14 cellular contexts compared by ENCODE assay signal in genomic region chr5:34926318-34926888, GRCh38.
"Had no signal": no experiment of that assay in that cellular context is flagged by ENCODE, and none has a peak within 500 bp of the region (broad histone marks: within the 10 kb centered on the region; RNA-seq: fewer than 3 reads in every experiment).

No MANE protein-coding gene starts in this region.

- DNase-seq: activated CD4-positive, alpha-beta T cell treated with anti-CD3 and anti-CD28 coated beads for 4 hours; activated CD8-positive, alpha-beta memory T cell treated with anti-CD3 and anti-CD28 coated beads for 24 hours; activated naive CD8-positive, alpha-beta T cell treated with anti-CD3 and anti-CD28 coated beads, Interleukin-2, amount 10 ng/mL, durations not matched to agents 7 days and 5 days; body of pancreas; dermis blood vessel endothelial cell; effector memory CD8-positive, alpha-beta T cell; esophagus squamous epithelium; immature natural killer cell; kidney glomerular epithelial cell; left ventricle myocardium superior; stimulated activated naive B cell treated with anti-CD40 and anti-IgM and Interleukin-4, amounts not matched to agents 10 μg/mL and 1 μg/mL and 100 μg/mL, for 72 hours; substantia nigra; SW 1271; transverse colon had no signal

- H3K27ac Mint-ChIP-seq: activated naive CD8-positive, alpha-beta T cell treated with anti-CD3 and anti-CD28 coated beads, Interleukin-2, amount 10 ng/mL, durations not matched to agents 7 days and 5 days; effector memory CD8-positive, alpha-beta T cell; stimulated activated naive B cell treated with anti-CD40 and anti-IgM and Interleukin-4, amounts not matched to agents 10 μg/mL and 1 μg/mL and 100 μg/mL, for 72 hours had no signal

- ATAC-seq: body of pancreas; effector memory CD8-positive, alpha-beta T cell; left ventricle myocardium superior; stimulated activated naive B cell treated with anti-CD40 and anti-IgM and Interleukin-4, amounts not matched to agents 10 μg/mL and 1 μg/mL and 100 μg/mL, for 72 hours had no signal

- H3K9me3 ChIP-seq: body of pancreas, esophagus squamous epithelium, transverse colon had no signal

- H3K9me3 Mint-ChIP-seq: activated naive CD8-positive, alpha-beta T cell treated with anti-CD3 and anti-CD28 coated beads, Interleukin-2, amount 10 ng/mL, durations not matched to agents 7 days and 5 days; effector memory CD8-positive, alpha-beta T cell; immature natural killer cell; stimulated activated naive B cell treated with anti-CD40 and anti-IgM and Interleukin-4, amounts not matched to agents 10 μg/mL and 1 μg/mL and 100 μg/mL, for 72 hours had no signal

- H3K27me3 Mint-ChIP-seq: activated naive CD8-positive, alpha-beta T cell treated with anti-CD3 and anti-CD28 coated beads, Interleukin-2, amount 10 ng/mL, durations not matched to agents 7 days and 5 days; effector memory CD8-positive, alpha-beta T cell; stimulated activated naive B cell treated with anti-CD40 and anti-IgM and Interleukin-4, amounts not matched to agents 10 μg/mL and 1 μg/mL and 100 μg/mL, for 72 hours had no signal

- H3K27ac ChIP-seq: body of pancreas, esophagus squamous epithelium, transverse colon had no signal

- H3K4me3 ChIP-seq: body of pancreas, esophagus squamous epithelium, transverse colon had no signal

- H3K27me3 ChIP-seq: body of pancreas, esophagus squamous epithelium, transverse colon had no signal

- H3K4me3 Mint-ChIP-seq: activated naive CD8-positive, alpha-beta T cell treated with anti-CD3 and anti-CD28 coated beads, Interleukin-2, amount 10 ng/mL, durations not matched to agents 7 days and 5 days; effector memory CD8-positive, alpha-beta T cell; immature natural killer cell; stimulated activated naive B cell treated with anti-CD40 and anti-IgM and Interleukin-4, amounts not matched to agents 10 μg/mL and 1 μg/mL and 100 μg/mL, for 72 hours had no signal
